14 cellular contexts compared by ENCODE assay signal in genomic region chr12:105409286-105409685, GRCh38.
A peak's percentile ranks its signal among the peaks of the same experiment; 100 is the strongest.
DNase-seq lines count a peak whose midpoint lies in the region; ATAC-seq, FAIRE-seq and TF ChIP-seq lines count a peak whose summit lies in the region.
"Had no signal": no experiment of that assay in that cellular context is flagged by ENCODE, and none has a peak within 500 bp of the region (broad histone marks: within the 10 kb centered on the region; RNA-seq: fewer than 3 reads in every experiment).

No MANE protein-coding gene starts in this region.

- H3K4me3 ChIP-seq in DND-41 (ENCODE audit: low read depth in 1 of 2, low read length in 2 of 2) (no peak overlapping the region), endothelial cell of umbilical vein (replicated peaks in 1 of 3; ENCODE audit: insufficient read depth in 1 of 3, low read depth in 1 of 3, low read length in 3 of 3) (no peak overlapping the region), skeletal muscle satellite cell (ENCODE audit: low read length) (no peak overlapping the region), neural progenitor cell (no peak overlapping the region)

- H3K27ac Mint-ChIP-seq in T-helper 17 cell = peak overlapping the region; percentile 88
- H3K27ac Mint-ChIP-seq in neural progenitor cell = no peak overlapping the region
- H3K27ac Mint-ChIP-seq: B cell, HFFc6 had no signal

- peaks cover 7% of the 10 kb centered on the region for H3K27me3 Mint-ChIP-seq in T-helper 17 cell
- H3K27me3 Mint-ChIP-seq in neural progenitor cell (ENCODE audit: insufficient read depth, low read depth) = no peaks in the 10 kb centered on the region

- CTCF ChIA-PET in endothelial cell of umbilical vein (lab: Charles Lee) = interaction anchor here (0.8 to 3.2 kb wide), 7 partner anchors 11 to 795 kb away, joined by 3 to 22 read pairs (median 4); no protein-coding TSS in a partner anchor

- H3K36me3 ChIP-seq in DND-41 (ENCODE audit: insufficient read depth, low read length) (no peaks in the 10 kb centered on the region), endothelial cell of umbilical vein (ENCODE audit: control insufficient read depth in 2 of 2, extremely low read depth in 1 of 2, insufficient read depth in 2 of 2, low read length in 2 of 2) (no peaks in the 10 kb centered on the region), skeletal muscle satellite cell (ENCODE audit: insufficient read depth, low read length) (peaks cover 8% of the 10 kb centered on the region), neural progenitor cell (no peaks in the 10 kb centered on the region)

- no peaks in the 10 kb centered on the region for H3K9me1 ChIP-seq in endothelial cell of umbilical vein (replicated peaks; ENCODE audit: control insufficient read depth, extremely low read depth, insufficient read depth, low read length)

- peaks cover 5% of the 10 kb centered on the region for H3K9me3 Mint-ChIP-seq in neural progenitor cell
- H3K9me3 Mint-ChIP-seq: HFFc6 had no signal

- no TSS peak for BruUV-seq in endothelial cell of umbilical vein (replicated peaks; lab: Mats Ljungman, UMichigan)

- H3K4me2 ChIP-seq in DND-41 (ENCODE audit: insufficient read depth, low read length) (peak overlapping the region; percentile 41; the same call in 1 of the 2 replicates), endothelial cell of umbilical vein (ENCODE audit: insufficient read depth, low read length) (peak overlapping the region; percentile 51), skeletal muscle satellite cell (ENCODE audit: low read length) (peak overlapping the region; percentile 69), neural progenitor cell (no peak overlapping the region)
- H3K4me2 ChIP-seq: KMS-11 had no signal

- H3K27ac ChIP-seq in DND-41 (ENCODE audit: low read length) = no peak overlapping the region
- H3K27ac ChIP-seq in endothelial cell of umbilical vein (ENCODE audit: insufficient read depth, low read depth, low read length) = no peak overlapping the region
- no peak overlapping the region for H3K27ac ChIP-seq in neural progenitor cell
- H3K27ac ChIP-seq: KMS-11 had no signal

- H2AFZ ChIP-seq in DND-41 (ENCODE audit: low read depth, low read length) (no peak overlapping the region), endothelial cell of umbilical vein (ENCODE audit: low read depth, low read length) (no peak overlapping the region), neural progenitor cell (replicated peaks) (no peak overlapping the region)

- H3F3A ChIP-seq in neural progenitor cell (ENCODE audit: low read depth) = no peaks in the 10 kb centered on the region

- dilution Hi-C loops in endothelial cell of umbilical vein (cut with MboI; ENCODE audit: extremely low pct_ligation_motif_present, low sequenced_read_pairs) = no loop called here

- no peak for TF ChIP-seq POLR2A in endothelial cell of umbilical vein (IDR thresholded peaks at IDR 0.05; ENCODE audit: low read depth, low read length)

- H3K9me3 ChIP-seq in DND-41 (ENCODE audit: insufficient read depth, low read length, severe bottlenecking) (peaks cover 3% of the 10 kb centered on the region), T-helper 17 cell (ENCODE audit: control insufficient read depth, low read length, poor library complexity, severe bottlenecking) (no peaks in the 10 kb centered on the region), endothelial cell of umbilical vein (replicated peaks; ENCODE audit: control insufficient read depth, insufficient read depth, low read length) (no peaks in the 10 kb centered on the region), skeletal muscle satellite cell (replicated peaks; ENCODE audit: low read length) (no peaks in the 10 kb centered on the region), neural progenitor cell (ENCODE audit: low read depth) (no peaks in the 10 kb centered on the region)

- H3K9ac ChIP-seq in DND-41 (ENCODE audit: low read depth, low read length) (no peak overlapping the region), endothelial cell of umbilical vein (replicated peaks; ENCODE audit: extremely low read depth, insufficient read depth, low read length) (no peak overlapping the region), skeletal muscle satellite cell (ENCODE audit: low read depth, low read length) (no peak overlapping the region), neural progenitor cell (no peak overlapping the region)
- H3K9ac ChIP-seq: KMS-11 had no signal

- H4K20me1 ChIP-seq in DND-41 (ENCODE audit: insufficient read depth, low read length) (no peaks in the 10 kb centered on the region), endothelial cell of umbilical vein (replicated peaks; ENCODE audit: control insufficient read depth, extremely low read depth, insufficient read depth, low read length) (no peaks in the 10 kb centered on the region), neural progenitor cell (ENCODE audit: low read depth) (no peaks in the 10 kb centered on the region)

- H3K27me3 ChIP-seq in DND-41 (ENCODE audit: insufficient read depth, low read length, poor library complexity) (no peaks in the 10 kb centered on the region), endothelial cell of umbilical vein (ENCODE audit: control insufficient read depth in 2 of 2, insufficient read depth in 2 of 2, low read length in 2 of 2) (no peaks in the 10 kb centered on the region), skeletal muscle satellite cell (ENCODE audit: control insufficient read depth, insufficient read depth, low read length) (no peaks in the 10 kb centered on the region), neural progenitor cell (no peaks in the 10 kb centered on the region)

- H3K36me3 Mint-ChIP-seq in T-helper 17 cell (ENCODE audit: low read depth) (peaks cover 2% of the 10 kb centered on the region), neural progenitor cell (no peaks in the 10 kb centered on the region)

- intact Hi-C loops in endothelial cell of umbilical vein (cut with micrococcal nuclease) = no loop called here

- H3K4me1 Mint-ChIP-seq in T-helper 17 cell (peaks cover 20% of the 10 kb centered on the region), neural progenitor cell (peaks cover 15% of the 10 kb centered on the region)

- DNase-seq in DND-41 = no peak
- no peak for DNase-seq in T-helper 17 cell
- no peak for DNase-seq in endothelial cell of umbilical vein (ENCODE audit: low read depth, low spot score)
- DNase-seq in HUDEP-2 (lab: John Stamatoyannopoulos, UW; ENCODE audit: unreplicated experiment in 76 of 76) = no peak
- DNase-seq in neural progenitor cell (ENCODE audit: low spot score) = no peak
- DNase-seq: HFFc6, PC-3, SIG-M5 had no signal

- H3K79me2 ChIP-seq in DND-41 (ENCODE audit: insufficient read depth, low read length) (no peaks in the 10 kb centered on the region), endothelial cell of umbilical vein (ENCODE audit: control insufficient read depth, insufficient read depth, low read length) (no peaks in the 10 kb centered on the region), neural progenitor cell (ENCODE audit: low read depth) (no peaks in the 10 kb centered on the region)

- no peak for FAIRE-seq in endothelial cell of umbilical vein (lab: Jason Lieb, UNC)
- FAIRE-seq: GM12891, H54 had no signal

- H3K4me1 ChIP-seq in DND-41 (ENCODE audit: insufficient read depth, low read length) (peaks cover 20% of the 10 kb centered on the region), endothelial cell of umbilical vein (ENCODE audit: control insufficient read depth, extremely low read depth, insufficient read depth, low read length) (peaks cover 21% of the 10 kb centered on the region), skeletal muscle satellite cell (ENCODE audit: control insufficient read depth, insufficient read depth, low read length) (peaks cover 13% of the 10 kb centered on the region), neural progenitor cell (peaks cover 7% of the 10 kb centered on the region)

- ATAC-seq in DND-41 (ENCODE audit: insufficient read depth, low read depth) (no peak), T-helper 17 cell (no peak), HG02973 (IDR thresholded peaks at IDR 0.05; ENCODE audit: unreplicated experiment) (no peak)
- ATAC-seq: PC-3 had no signal

- H3K4me3 Mint-ChIP-seq in T-helper 17 cell (no peak overlapping the region), neural progenitor cell (no peak overlapping the region)
- H3K4me3 Mint-ChIP-seq: B cell, HFFc6 had no signal

- TF ChIP-seq CTCF in DND-41 (IDR thresholded peaks at IDR 0.05; ENCODE audit: borderline replicate concordance, extremely low read depth, low read length, poor library complexity, severe bottlenecking) (no peak), endothelial cell of umbilical vein (IDR thresholded peaks at IDR 0.05; ENCODE audit: extremely low read depth in 1 of 2, insufficient read depth in 1 of 2, low read depth in 1 of 2, low read length in 2 of 2) (no peak), neural progenitor cell (IDR thresholded peaks at IDR 0.05) (no peak)

- POLR2A ChIA-PET in endothelial cell of umbilical vein (lab: Charles Lee) = no interaction called here

TF ChIP-seq in endothelial cell of umbilical vein, 7 proteins besides CTCF, POLR2A, EP300 and RAD21:
- TF ChIP-seq POLR2AphosphoS5 (IDR thresholded peaks at IDR 0.05; ENCODE audit: insufficient read depth, low read depth, low read length) = no peak
- TF ChIP-seq GATA2 (IDR thresholded peaks at IDR 0.05; ENCODE audit: insufficient read depth, insufficient read length, low read depth, low read length) = no peak
- no peak for TF ChIP-seq MYC (IDR thresholded peaks at IDR 0.05; ENCODE audit: low read depth, low read length)
